11 cellular contexts compared by ENCODE assay signal in the genomic region with DNA sequence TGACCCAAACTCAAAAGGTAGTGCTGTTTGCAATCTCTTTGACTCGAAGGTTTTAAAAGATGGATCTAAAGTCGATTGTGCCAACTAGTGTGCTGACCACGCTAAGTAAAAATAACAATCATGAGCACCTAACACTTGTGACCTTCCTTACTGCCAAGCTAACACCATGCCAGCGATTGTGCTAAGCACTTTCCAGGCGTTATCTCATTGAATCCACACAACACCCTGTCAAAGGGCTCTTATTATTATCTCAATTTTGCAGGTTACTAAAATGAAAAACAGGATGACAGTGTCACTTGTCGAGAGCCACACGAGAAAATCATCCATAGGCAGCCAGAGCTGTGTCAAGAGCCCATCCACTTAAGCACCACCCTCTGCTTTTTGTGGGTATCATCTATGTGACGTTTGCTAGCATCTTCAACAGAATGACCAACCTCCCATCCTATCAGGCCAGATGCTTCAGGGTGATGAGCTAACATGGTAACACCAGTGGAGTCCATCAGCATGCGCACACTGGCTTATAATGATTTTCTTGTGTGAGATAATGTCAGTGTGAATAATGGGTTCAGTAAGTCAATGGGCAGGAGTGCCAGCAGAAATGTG. TPM values are rescaled to one million over a fixed set of nuclear protein-coding genes. Genes with fewer than 3 reads are reported as not detected.
DNase-seq lines count a peak whose midpoint lies in the region; ATAC-seq and TF ChIP-seq lines count a peak whose summit lies in the region.
"Had no signal": no experiment of that assay in that cellular context is flagged by ENCODE, and none has a peak within 500 bp of the region (broad histone marks: within the 10 kb centered on the region; RNA-seq: fewer than 3 reads in every experiment).

No MANE protein-coding gene starts in this region.

- H3K36me3 Mint-ChIP-seq in activated CD8-positive, alpha-beta T cell treated with anti-CD3 and anti-CD28 coated beads for 36 hours (ENCODE audit: low read depth) = no peaks in the 10 kb centered on the region

- H3K9me3 ChIP-seq in iPS-15b (ENCODE audit: control insufficient read depth, insufficient read depth, low read length) (peaks cover 4% of the 10 kb centered on the region), upper lobe of right lung (no peaks in the 10 kb centered on the region)
- H3K9me3 ChIP-seq: SJCRH30 had no signal

- peak; percentile 68 for ATAC-seq in Right ventricle myocardium inferior
- no peak for ATAC-seq in activated CD8-positive, alpha-beta T cell treated with anti-CD3 and anti-CD28 coated beads for 36 hours
- ATAC-seq in upper lobe of right lung = no peak
- ATAC-seq in GM18907 (IDR thresholded peaks at IDR 0.05; ENCODE audit: unreplicated experiment) = no peak

- intact Hi-C loops in Right ventricle myocardium inferior (cut with DNase I) = loop anchor here (2.0 to 5.0 kb wide), 2 partner anchors 34 to 53 kb away; no protein-coding TSS in a partner anchor
- intact Hi-C loops in cardiac septum (cut with DNase I) = loop anchor here (2.0 kb wide), 1 partner anchor 21 kb away; no protein-coding TSS in a partner anchor
- intact Hi-C loops in activated CD8-positive, alpha-beta T cell treated with anti-CD3 and anti-CD28 coated beads for 36 hours (cut with micrococcal nuclease) = no loop called here
- intact Hi-C loops in upper lobe of right lung (cut with DNase I) = no loop called here

- peak overlapping the region; percentile 23 for H3K4me3 ChIP-seq in iPS-15b (ENCODE audit: low read depth, low read length)
- peak overlapping the region; percentile 55 for H3K4me3 ChIP-seq in upper lobe of right lung
- H3K4me3 ChIP-seq: GM12878, SJCRH30 had no signal

- POLR2A ChIA-PET in activated CD8-positive, alpha-beta T cell treated with anti-CD3 and anti-CD28 coated beads for 36 hours (lab: Charles Lee) = interaction anchor here (0.6 to 1.5 kb wide), 5 partner anchors 10 to 203 kb away, joined by 3 read pairs; no protein-coding TSS in a partner anchor

- H3K27ac ChIP-seq in upper lobe of right lung = peak overlapping the region; percentile 87
- H3K27ac ChIP-seq: SJCRH30 had no signal

- CTCF ChIA-PET in activated CD8-positive, alpha-beta T cell treated with anti-CD3 and anti-CD28 coated beads for 36 hours (lab: Charles Lee) = interaction anchor here (1.1 to 5.8 kb wide), 6 partner anchors 11 to 80 kb away, joined by 3 to 70 read pairs (median 28); a partner anchor contains a TSS

- H3K4me3 Mint-ChIP-seq in activated CD8-positive, alpha-beta T cell treated with anti-CD3 and anti-CD28 coated beads for 36 hours = peak overlapping the region; percentile 65

- H3K27me3 ChIP-seq in iPS-15b (ENCODE audit: control insufficient read depth, insufficient read depth, low read length) = peaks cover 38% of the 10 kb centered on the region
- H3K27me3 ChIP-seq in upper lobe of right lung = no peaks in the 10 kb centered on the region
- H3K27me3 ChIP-seq: SJCRH30 had no signal

- peaks cover 23% of the 10 kb centered on the region for H3K4me1 Mint-ChIP-seq in activated CD8-positive, alpha-beta T cell treated with anti-CD3 and anti-CD28 coated beads for 36 hours (ENCODE audit: low read depth)

- H3K9ac ChIP-seq in iPS-15b (ENCODE audit: low read depth, low read length) = no peak overlapping the region

- H3K27me3 Mint-ChIP-seq in activated CD8-positive, alpha-beta T cell treated with anti-CD3 and anti-CD28 coated beads for 36 hours = no peaks in the 10 kb centered on the region

- H3K9me3 Mint-ChIP-seq in activated CD8-positive, alpha-beta T cell treated with anti-CD3 and anti-CD28 coated beads for 36 hours = no peaks in the 10 kb centered on the region

- H3K4me1 ChIP-seq in iPS-15b (ENCODE audit: control insufficient read depth, insufficient read depth, low read length) = peaks cover 2% of the 10 kb centered on the region
- peaks cover 7% of the 10 kb centered on the region for H3K4me1 ChIP-seq in upper lobe of right lung
- H3K4me1 ChIP-seq: SJCRH30 had no signal

- DNase-seq in Right ventricle myocardium inferior (ENCODE audit: missing footprints) (no peak), cardiac septum (ENCODE audit: low spot score) (no peak), upper lobe of right lung (no peak), NCI-H345 (lab: John Stamatoyannopoulos, UW) (no peak), DMS53 (lab: John Stamatoyannopoulos, UW) (no peak)
- no peak for DNase-seq in activated CD8-positive, alpha-beta T cell treated with anti-CD3 and anti-CD28 coated beads for 36 hours
- DNase-seq: COR-L47, SJCRH30 had no signal

- no peak for TF ChIP-seq CTCF in activated CD8-positive, alpha-beta T cell treated with anti-CD3 and anti-CD28 coated beads for 36 hours (IDR thresholded peaks at IDR 0.05)
- TF ChIP-seq CTCF in upper lobe of right lung (IDR thresholded peaks at IDR 0.05) = no peak

- H3K27ac Mint-ChIP-seq in activated CD8-positive, alpha-beta T cell treated with anti-CD3 and anti-CD28 coated beads for 36 hours = peak overlapping the region; percentile 23

- no peaks in the 10 kb centered on the region for H3K36me3 ChIP-seq in iPS-15b (ENCODE audit: control insufficient read depth, insufficient read depth, low read length)
- H3K36me3 ChIP-seq in upper lobe of right lung = no peaks in the 10 kb centered on the region
- H3K36me3 ChIP-seq: SJCRH30 had no signal

RNA-seq across cellular contexts. Expression of a gene that starts 0.9 kb away (rescaled TPM):
- 12.1 TPM for total RNA-seq in Right ventricle myocardium inferior
- total RNA-seq in cardiac septum = 17.7 TPM
- total RNA-seq in activated CD8-positive, alpha-beta T cell treated with anti-CD3 and anti-CD28 coated beads for 36 hours = 1 to 10 TPM; 3.9 to 5.0 TPM
- 12.9 TPM for total RNA-seq in upper lobe of right lung
- total RNA-seq: SJCRH30 had no signal

RNA-seq across cellular contexts. Expression of a gene that starts 10.9 kb away (rescaled TPM):
- total RNA-seq in Right ventricle myocardium inferior (19.7 TPM), cardiac septum (22.4 TPM), upper lobe of right lung (28.7 TPM)
- 100 to 1,000 TPM; 132 to 138 TPM for total RNA-seq in activated CD8-positive, alpha-beta T cell treated with anti-CD3 and anti-CD28 coated beads for 36 hours

RNA-seq across cellular contexts. Expression of a gene that starts 53.5 kb away (rescaled TPM):
- total RNA-seq in Right ventricle myocardium inferior = 40.7 TPM
- 30.0 TPM for total RNA-seq in cardiac septum
- 10 to 100 TPM; 22.5 to 24.9 TPM for total RNA-seq in activated CD8-positive, alpha-beta T cell treated with anti-CD3 and anti-CD28 coated beads for 36 hours
- total RNA-seq in upper lobe of right lung = 45.3 TPM
- total RNA-seq: SJCRH30 had no signal

Comparison
In these comparisons a context has a peak if more than half of its experiments do, and no peak if none do; other contexts are left out.
1. intact Hi-C loops: an anchor here in Right ventricle myocardium inferior (2.0 to 5.0 kb wide) and cardiac septum (2.0 kb wide); none called in activated CD8-positive, alpha-beta T cell treated with anti-CD3 and anti-CD28 coated beads for 36 hours and upper lobe of right lung.